ENCODE assay signal across 1 cellular context in the genomic region with DNA sequence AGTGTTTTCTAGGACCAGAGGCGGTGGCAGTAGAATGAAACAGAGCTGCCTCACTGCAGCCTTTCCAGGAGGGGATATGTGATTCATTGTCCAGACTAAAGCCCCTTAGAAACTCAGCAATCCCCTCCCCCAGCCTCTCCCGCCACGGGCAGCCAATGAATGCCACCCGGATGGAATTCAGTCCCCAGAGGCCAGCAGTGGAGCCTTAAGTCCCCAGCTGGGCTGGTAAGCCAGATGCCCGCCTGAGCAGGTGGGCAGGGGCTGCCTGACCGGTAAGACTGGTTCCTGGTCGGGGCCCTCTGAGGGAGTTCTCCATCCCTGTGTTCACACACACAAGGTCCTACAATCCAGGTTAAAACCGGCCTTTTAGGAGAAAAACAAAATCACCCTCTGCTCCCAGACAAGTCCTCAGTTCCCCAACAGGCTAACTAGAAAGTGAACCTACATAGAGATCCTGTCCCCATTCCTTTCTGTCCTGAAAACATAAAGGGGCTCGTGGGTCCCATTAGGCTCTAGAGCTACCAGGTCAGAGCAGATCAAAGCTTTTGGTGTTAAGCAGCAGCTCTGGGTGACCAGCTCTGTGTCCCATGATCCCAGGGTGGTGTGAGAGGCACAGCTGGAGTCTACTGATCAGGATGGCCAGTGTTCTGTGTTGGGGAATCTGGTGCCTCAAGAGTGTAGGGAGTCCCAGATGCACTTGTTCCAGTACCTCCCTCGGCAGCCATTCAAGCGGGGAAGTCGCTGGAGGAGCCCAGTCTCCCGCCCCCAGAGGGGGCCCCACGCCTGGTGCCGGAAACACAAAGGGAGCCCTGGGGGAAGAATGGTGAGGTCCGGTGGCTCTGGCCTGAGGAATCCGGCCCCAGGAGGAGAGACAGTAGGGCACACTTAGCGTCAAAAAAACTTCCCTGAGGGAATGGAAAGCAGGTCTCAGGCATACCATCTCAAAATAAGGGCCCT.
TF ChIP-seq lines count a peak whose summit lies in the region.

No MANE protein-coding gene starts in this region.

TF ChIP-seq in HepG2, 621 proteins besides CTCF, POLR2A, EP300 and RAD21 (continued from another document):
- TF ChIP-seq KLF16 (CRISPR knock-in tag; IDR thresholded peaks at IDR 0.05) (peak in 1 of 2 experiments; percentile 55; a peak in 1 of 4 replicates), ADNP (CRISPR knock-in tag; IDR thresholded peaks at IDR 0.05) (no peak), ZNF777 (CRISPR knock-in tag; IDR thresholded peaks at IDR 0.05) (no peak), HCFC1 (IDR thresholded peaks at IDR 0.05; ENCODE audit: low read depth, low read length) (no peak), ZNF224 (CRISPR knock-in tag; IDR thresholded peaks at IDR 0.05) (0 out of 2 replicates have a peak, but pooled peaks have one; percentile 30), RFX5 (IDR thresholded peaks at IDR 0.05; ENCODE audit: low read depth, low read length) (no peak), ZNF232 (CRISPR knock-in tag; IDR thresholded peaks at IDR 0.05; ENCODE audit: borderline replicate concordance) (peak; percentile 36; the same call in 1 of the 2 replicates), SPEN (CRISPR knock-in tag; IDR thresholded peaks at IDR 0.05; ENCODE audit: low read depth) (no peak), MED1 (CRISPR knock-in tag; IDR thresholded peaks at IDR 0.05) (0 out of 2 replicates have a peak, but pooled peaks have one; percentile 21), CC2D1A (CRISPR knock-in tag; IDR thresholded peaks at IDR 0.05) (no peak), ZNF30 (CRISPR knock-in tag; IDR thresholded peaks at IDR 0.05) (no peak), ZSCAN31 (CRISPR knock-in tag; IDR thresholded peaks at IDR 0.05; ENCODE audit: low read depth) (peak; percentile 35; the same call in 1 of the 2 replicates), AGO2 (optimal IDR thresholded peaks at IDR 0.05; ENCODE audit: low read depth, low read length) (peak; percentile 4), YY1 (IDR thresholded peaks at IDR 0.05; ENCODE audit: insufficient read depth, insufficient replicate concordance, low read depth, low read length) (no peak), SNAI1 (CRISPR knock-in tag; IDR thresholded peaks at IDR 0.05; ENCODE audit: borderline replicate concordance) (no peak), AGO1 (IDR thresholded peaks at IDR 0.05; ENCODE audit: low read depth, low read length, poor library complexity, severe bottlenecking) (no peak), ZNF441 (CRISPR knock-in tag; IDR thresholded peaks at IDR 0.05; ENCODE audit: borderline replicate concordance) (no peak), ELF1 (CRISPR knock-in tag; IDR thresholded peaks at IDR 0.05) (peak; percentile 56; the same call in 1 of the 2 replicates), ZNF451 (CRISPR knock-in tag; IDR thresholded peaks at IDR 0.05) (no peak), ZNF740 (CRISPR knock-in tag; IDR thresholded peaks at IDR 0.05) (no peak), SATB2 (CRISPR knock-in tag; IDR thresholded peaks at IDR 0.05) (0 out of 2 replicates have a peak, but pooled peaks have one; percentile 32), TAF15 (IDR thresholded peaks at IDR 0.05; ENCODE audit: low read depth, low read length, poor library complexity, severe bottlenecking) (no peak), THAP11 (CRISPR knock-in tag; IDR thresholded peaks at IDR 0.05) (0 out of 2 replicates have a peak, but pooled peaks have one; percentile 20), ZNF512 (CRISPR knock-in tag; IDR thresholded peaks at IDR 0.05) (no peak), KMT2B (CRISPR knock-in tag; IDR thresholded peaks at IDR 0.05) (no peak), ZSCAN25 (CRISPR knock-in tag; IDR thresholded peaks at IDR 0.05) (no peak), SP4 (CRISPR knock-in tag; IDR thresholded peaks at IDR 0.05) (no peak), ZNF430 (CRISPR knock-in tag; IDR thresholded peaks at IDR 0.05) (no peak), ZNF75D (CRISPR knock-in tag; IDR thresholded peaks at IDR 0.05; ENCODE audit: borderline replicate concordance) (no peak), ZNF839 (CRISPR knock-in tag; IDR thresholded peaks at IDR 0.05; ENCODE audit: borderline replicate concordance) (no peak), RAD51 (IDR thresholded peaks at IDR 0.05; ENCODE audit: borderline replicate concordance) (no peak), ZBTB10 (CRISPR knock-in tag; IDR thresholded peaks at IDR 0.05; ENCODE audit: borderline replicate concordance) (no peak), ZZZ3 (CRISPR knock-in tag; IDR thresholded peaks at IDR 0.05; ENCODE audit: borderline replicate concordance) (no peak), ZSCAN21 (CRISPR knock-in tag; IDR thresholded peaks at IDR 0.05; ENCODE audit: borderline replicate concordance) (no peak), JDP2 (CRISPR knock-in tag; IDR thresholded peaks at IDR 0.05; ENCODE audit: borderline replicate concordance) (no peak), SIN3A (IDR thresholded peaks at IDR 0.05; ENCODE audit: borderline replicate concordance, low read depth, low read length) (peak; percentile 45; the same call in 1 of the 2 replicates), POLR2G (IDR thresholded peaks at IDR 0.05; ENCODE audit: low read depth, low read length) (0 out of 2 replicates have a peak, but pooled peaks have one; percentile 33), ZNF713 (CRISPR knock-in tag; IDR thresholded peaks at IDR 0.05) (no peak), RELA (CRISPR knock-in tag; IDR thresholded peaks at IDR 0.05) (no peak), REPIN1 (CRISPR knock-in tag; IDR thresholded peaks at IDR 0.05; ENCODE audit: borderline replicate concordance, low read depth) (no peak)
- TF ChIP-seq, protein P1, sequence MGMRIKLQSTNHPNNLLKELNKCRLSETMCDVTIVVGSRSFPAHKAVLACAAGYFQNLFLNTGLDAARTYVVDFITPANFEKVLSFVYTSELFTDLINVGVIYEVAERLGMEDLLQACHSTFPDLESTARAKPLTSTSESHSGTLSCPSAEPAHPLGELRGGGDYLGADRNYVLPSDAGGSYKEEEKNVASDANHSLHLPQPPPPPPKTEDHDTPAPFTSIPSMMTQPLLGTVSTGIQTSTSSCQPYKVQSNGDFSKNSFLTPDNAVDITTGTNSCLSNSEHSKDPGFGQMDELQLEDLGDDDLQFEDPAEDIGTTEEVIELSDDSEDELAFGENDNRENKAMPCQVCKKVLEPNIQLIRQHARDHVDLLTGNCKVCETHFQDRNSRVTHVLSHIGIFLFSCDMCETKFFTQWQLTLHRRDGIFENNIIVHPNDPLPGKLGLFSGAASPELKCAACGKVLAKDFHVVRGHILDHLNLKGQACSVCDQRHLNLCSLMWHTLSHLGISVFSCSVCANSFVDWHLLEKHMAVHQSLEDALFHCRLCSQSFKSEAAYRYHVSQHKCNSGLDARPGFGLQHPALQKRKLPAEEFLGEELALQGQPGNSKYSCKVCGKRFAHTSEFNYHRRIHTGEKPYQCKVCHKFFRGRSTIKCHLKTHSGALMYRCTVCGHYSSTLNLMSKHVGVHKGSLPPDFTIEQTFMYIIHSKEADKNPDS (CRISPR knock-in tag; IDR thresholded peaks at IDR 0.05): no peak
- TF ChIP-seq, protein P2, sequence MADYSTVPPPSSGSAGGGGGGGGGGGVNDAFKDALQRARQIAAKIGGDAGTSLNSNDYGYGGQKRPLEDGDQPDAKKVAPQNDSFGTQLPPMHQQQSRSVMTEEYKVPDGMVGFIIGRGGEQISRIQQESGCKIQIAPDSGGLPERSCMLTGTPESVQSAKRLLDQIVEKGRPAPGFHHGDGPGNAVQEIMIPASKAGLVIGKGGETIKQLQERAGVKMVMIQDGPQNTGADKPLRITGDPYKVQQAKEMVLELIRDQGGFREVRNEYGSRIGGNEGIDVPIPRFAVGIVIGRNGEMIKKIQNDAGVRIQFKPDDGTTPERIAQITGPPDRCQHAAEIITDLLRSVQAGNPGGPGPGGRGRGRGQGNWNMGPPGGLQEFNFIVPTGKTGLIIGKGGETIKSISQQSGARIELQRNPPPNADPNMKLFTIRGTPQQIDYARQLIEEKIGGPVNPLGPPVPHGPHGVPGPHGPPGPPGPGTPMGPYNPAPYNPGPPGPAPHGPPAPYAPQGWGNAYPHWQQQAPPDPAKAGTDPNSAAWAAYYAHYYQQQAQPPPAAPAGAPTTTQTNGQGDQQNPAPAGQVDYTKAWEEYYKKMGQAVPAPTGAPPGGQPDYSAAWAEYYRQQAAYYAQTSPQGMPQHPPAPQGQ (CRISPR knock-in tag; IDR thresholded peaks at IDR 0.05; ENCODE audit: borderline replicate concordance): no peak
- TF ChIP-seq, protein P3, sequence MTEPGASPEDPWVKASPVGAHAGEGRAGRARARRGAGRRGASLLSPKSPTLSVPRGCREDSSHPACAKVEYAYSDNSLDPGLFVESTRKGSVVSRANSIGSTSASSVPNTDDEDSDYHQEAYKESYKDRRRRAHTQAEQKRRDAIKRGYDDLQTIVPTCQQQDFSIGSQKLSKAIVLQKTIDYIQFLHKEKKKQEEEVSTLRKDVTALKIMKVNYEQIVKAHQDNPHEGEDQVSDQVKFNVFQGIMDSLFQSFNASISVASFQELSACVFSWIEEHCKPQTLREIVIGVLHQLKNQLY (CRISPR knock-in tag; IDR thresholded peaks at IDR 0.05): no peak
